ENCODE assay signal across 9 cellular contexts in genomic region chr15:65355173-65355982, GRCh38. TPM values are rescaled to one million over a fixed set of nuclear protein-coding genes. Genes with fewer than 3 reads are reported as not detected.
DNase-seq lines count a peak whose midpoint lies in the region; ATAC-seq and TF ChIP-seq lines count a peak whose summit lies in the region.
"Had no signal": no experiment of that assay in that cellular context is flagged by ENCODE, and none has a peak within 500 bp of the region (broad histone marks: within the 10 kb centered on the region; RNA-seq: fewer than 3 reads in every experiment).

No MANE protein-coding gene starts in this region.

- H3K27ac ChIP-seq in coronary artery (no peak overlapping the region), thoracic aorta (no peak overlapping the region)
- H3K27ac ChIP-seq: HL-60 had no signal

- TF ChIP-seq CTCF in coronary artery (IDR thresholded peaks at IDR 0.05) (no peak), thoracic aorta (IDR thresholded peaks at IDR 0.05) (no peak)

- ATAC-seq in thoracic aorta (ENCODE audit: insufficient number of reproducible peaks, low FRiP score, low read depth) (no peak), GM19328 (IDR thresholded peaks at IDR 0.05; ENCODE audit: unreplicated experiment) (no peak), GM18519 (IDR thresholded peaks at IDR 0.05; ENCODE audit: low FRiP score, unreplicated experiment) (no peak)

- no peaks in the 10 kb centered on the region for H3K36me3 ChIP-seq in thoracic aorta

- peaks cover 5 to 7% of the 10 kb centered on the region in 2 donors for H3K4me1 ChIP-seq in thoracic aorta (ENCODE audit: control insufficient read depth in 1 of 2, low read depth in 2 of 2)

- H3K9me3 ChIP-seq in thoracic aorta: no peaks in the 10 kb centered on the region

- DNase-seq in NCI-H748 (lab: John Stamatoyannopoulos, UW; ENCODE audit: unreplicated experiment) (peak; percentile 50), NCI-H748 treated with DMSO at 0.1 percent for 48 hours (lab: John Stamatoyannopoulos, UW) (no peak), coronary artery (ENCODE audit: low spot score) (no peak), medulla oblongata (ENCODE audit: extremely low spot score) (peak; percentile 80), thoracic aorta (ENCODE audit: low spot score) (no peak)
- no peak for DNase-seq in activated CD4-positive, CD25-positive, alpha-beta regulatory T cell (lab: John Stamatoyannopoulos, UW)

- H3K27me3 ChIP-seq in thoracic aorta (replicated peaks; ENCODE audit: insufficient read depth): no peaks in the 10 kb centered on the region

- H3K4me3 ChIP-seq in coronary artery: peak overlapping the region; percentile 73
- H3K4me3 ChIP-seq in thoracic aorta: peak overlapping the region; percentile 70

RNA-seq across cellular contexts. Expression of gene IGDCC3, which starts 22.4 kb away (rescaled TPM):
- total RNA-seq in thoracic aorta: not detected

RNA-seq across cellular contexts. Expression of gene RNU5B-1, which starts 50.9 kb away (rescaled TPM):
- not detected for total RNA-seq in thoracic aorta

RNA-seq across cellular contexts. Expression of gene RNU5A-1, which starts 59.5 kb away (rescaled TPM):
- total RNA-seq in thoracic aorta: not detected

Comparison
In these comparisons a context has a peak if more than half of its experiments do, and no peak if none do; other contexts are left out.
1. DNase-seq: peak in NCI-H748 (single experiment) and medulla oblongata (single experiment); none in NCI-H748 treated with DMSO at 0.1 percent for 48 hours (single experiment), coronary artery (single experiment), thoracic aorta (single experiment) and activated CD4-positive, CD25-positive, alpha-beta regulatory T cell (0 of 4).